1 cellular context compared by ENCODE assay signal in the genomic region with DNA sequence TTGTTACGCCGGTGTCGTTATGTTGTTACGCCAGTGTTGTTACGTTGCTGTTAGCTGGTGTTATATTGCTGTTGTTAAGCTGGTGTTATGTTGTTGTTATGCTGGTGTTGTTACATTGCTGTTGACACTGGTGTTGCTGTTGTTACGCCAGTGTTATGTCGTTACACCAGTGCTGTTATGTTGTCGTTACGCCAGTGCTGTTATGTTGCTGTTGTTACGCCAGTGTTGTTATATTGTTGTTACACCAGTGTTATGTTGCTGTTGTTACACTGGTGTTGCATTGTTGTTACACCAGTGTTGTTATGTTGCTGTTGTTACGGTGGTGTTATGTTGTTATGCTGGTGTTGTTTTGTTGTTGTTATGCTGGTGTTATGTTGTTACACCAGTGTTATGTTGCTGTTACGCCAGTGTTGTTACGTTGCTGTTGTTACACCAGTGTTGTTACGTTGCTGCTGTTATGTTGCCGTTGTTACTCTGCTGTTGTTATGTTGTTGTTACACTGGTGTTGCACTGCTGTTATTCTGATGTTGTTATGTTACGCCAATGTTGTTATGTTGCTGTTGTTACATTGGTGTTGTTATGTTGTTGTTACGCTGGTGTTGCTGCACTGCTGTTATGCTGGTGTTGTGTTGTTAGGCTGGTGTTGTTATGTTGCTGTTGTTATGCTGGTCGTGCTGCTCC.
TF ChIP-seq lines count a peak whose summit lies in the region.

No MANE protein-coding gene starts in this region.

TF ChIP-seq in GM23338, 12 proteins besides CTCF, POLR2A, EP300 and RAD21 (continued from another document):
- TF ChIP-seq REST (IDR thresholded peaks at IDR 0.05; ENCODE audit: unreplicated experiment): no peak
- no peak for TF ChIP-seq EZH2 (IDR thresholded peaks at IDR 0.05; ENCODE audit: low read depth, unreplicated experiment)
